ENCODE assay signal across 1 cellular context in the genomic region with DNA sequence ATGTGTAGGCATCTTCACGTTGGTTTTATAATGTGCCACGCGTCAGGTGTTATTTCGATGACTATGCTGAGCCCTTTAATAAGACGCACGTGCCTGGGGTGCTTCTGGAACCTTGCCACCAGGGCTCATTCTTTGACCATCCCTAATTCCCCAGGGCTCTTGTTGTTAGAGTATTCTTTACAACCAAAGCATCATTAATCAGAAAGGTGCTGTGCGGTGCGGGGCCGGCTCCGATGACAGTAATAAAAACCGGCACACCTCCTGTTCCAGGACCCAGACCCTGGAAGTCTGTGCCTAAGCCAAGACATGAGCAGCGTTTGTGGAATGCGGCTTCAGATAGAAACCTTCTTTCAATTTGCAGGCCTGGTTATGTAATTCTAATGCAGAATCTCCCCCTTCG.
TF ChIP-seq lines count a peak whose summit lies in the region.

No MANE protein-coding gene starts in this region.

TF ChIP-seq in HEK293, 187 proteins besides CTCF, POLR2A, EP300 and RAD21 (continued from another document and continues in another):
- TF ChIP-seq ZNF280D (tag by site-specific recombination; IDR thresholded peaks at IDR 0.05) (no peak), ZBTB1 (tag by site-specific recombination; IDR thresholded peaks at IDR 0.05) (no peak), GLIS1 (tag by site-specific recombination; IDR thresholded peaks at IDR 0.05) (peak; percentile 70), MEIS1 (CRISPR knock-in tag; IDR thresholded peaks at IDR 0.05; ENCODE audit: borderline replicate concordance) (no peak), REST (tag by site-specific recombination; IDR thresholded peaks at IDR 0.05) (no peak), KLF7 (tag by site-specific recombination; IDR thresholded peaks at IDR 0.05; ENCODE audit: borderline replicate concordance) (no peak), ZNF133 (tag by site-specific recombination; IDR thresholded peaks at IDR 0.05) (no peak), ZNF248 (tag by site-specific recombination; IDR thresholded peaks at IDR 0.05) (no peak), ZNF146 (tag by site-specific recombination; IDR thresholded peaks at IDR 0.05) (no peak), ZNF843 (tag by site-specific recombination; IDR thresholded peaks at IDR 0.05) (peak; percentile 89), ZBTB7A (tag by site-specific recombination; IDR thresholded peaks at IDR 0.05; ENCODE audit: low read depth) (no peak), ZBTB49 (tag by site-specific recombination; IDR thresholded peaks at IDR 0.05; ENCODE audit: low read depth) (no peak), ZBTB20 (tag by site-specific recombination; IDR thresholded peaks at IDR 0.05) (no peak), INSM2 (tag by site-specific recombination; IDR thresholded peaks at IDR 0.05) (peak; percentile 96), TRIM28 (IDR thresholded peaks at IDR 0.05; ENCODE audit: borderline replicate concordance, low read length) (no peak), ZNF558 (tag by site-specific recombination; IDR thresholded peaks at IDR 0.05) (no peak), RBAK (tag by site-specific recombination; IDR thresholded peaks at IDR 0.05) (no peak), ZNF521 (tag by site-specific recombination; IDR thresholded peaks at IDR 0.05) (no peak), PATZ1 (tag by site-specific recombination; IDR thresholded peaks at IDR 0.05) (peak; percentile 63), KLF9 (tag by site-specific recombination; IDR thresholded peaks at IDR 0.05; ENCODE audit: low read depth) (peak; percentile 48), ZNF266 (tag by site-specific recombination; IDR thresholded peaks at IDR 0.05; ENCODE audit: low read depth) (no peak), ZNF324 (tag by site-specific recombination; IDR thresholded peaks at IDR 0.05) (0 out of 2 replicates have a peak, but pooled peaks have one; percentile 53), YY1 (tag by site-specific recombination; IDR thresholded peaks at IDR 0.05) (no peak), ZNF585B (tag by site-specific recombination; IDR thresholded peaks at IDR 0.05) (no peak), ZNF561 (tag by site-specific recombination; IDR thresholded peaks at IDR 0.05; ENCODE audit: borderline replicate concordance) (peak; percentile 73; the same call in 1 of the 2 replicates), AEBP2 (tag by site-specific recombination; IDR thresholded peaks at IDR 0.05; ENCODE audit: borderline replicate concordance) (no peak), MZF1 (tag by site-specific recombination; IDR thresholded peaks at IDR 0.05; ENCODE audit: borderline replicate concordance) (peak; percentile 78; the same call in 1 of the 2 replicates), ZNF169 (tag by site-specific recombination; IDR thresholded peaks at IDR 0.05) (no peak), ZNF501 (tag by site-specific recombination; IDR thresholded peaks at IDR 0.05) (peak; percentile 64; the same call in 1 of the 2 replicates), ZNF292 (tag by site-specific recombination; IDR thresholded peaks at IDR 0.05; ENCODE audit: borderline replicate concordance, low read depth) (no peak), ZIC2 (tag by site-specific recombination; IDR thresholded peaks at IDR 0.05) (peak; percentile 40), GFI1B (tag by site-specific recombination; IDR thresholded peaks at IDR 0.05) (no peak)
- TF ChIP-seq, protein P1, sequence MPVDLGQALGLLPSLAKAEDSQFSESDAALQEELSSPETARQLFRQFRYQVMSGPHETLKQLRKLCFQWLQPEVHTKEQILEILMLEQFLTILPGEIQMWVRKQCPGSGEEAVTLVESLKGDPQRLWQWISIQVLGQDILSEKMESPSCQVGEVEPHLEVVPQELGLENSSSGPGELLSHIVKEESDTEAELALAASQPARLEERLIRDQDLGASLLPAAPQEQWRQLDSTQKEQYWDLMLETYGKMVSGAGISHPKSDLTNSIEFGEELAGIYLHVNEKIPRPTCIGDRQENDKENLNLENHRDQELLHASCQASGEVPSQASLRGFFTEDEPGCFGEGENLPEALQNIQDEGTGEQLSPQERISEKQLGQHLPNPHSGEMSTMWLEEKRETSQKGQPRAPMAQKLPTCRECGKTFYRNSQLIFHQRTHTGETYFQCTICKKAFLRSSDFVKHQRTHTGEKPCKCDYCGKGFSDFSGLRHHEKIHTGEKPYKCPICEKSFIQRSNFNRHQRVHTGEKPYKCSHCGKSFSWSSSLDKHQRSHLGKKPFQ (tag by site-specific recombination; IDR thresholded peaks at IDR 0.05) = peak; percentile 37; the same call in 1 of the 2 replicates
- TF ChIP-seq, protein P2, sequence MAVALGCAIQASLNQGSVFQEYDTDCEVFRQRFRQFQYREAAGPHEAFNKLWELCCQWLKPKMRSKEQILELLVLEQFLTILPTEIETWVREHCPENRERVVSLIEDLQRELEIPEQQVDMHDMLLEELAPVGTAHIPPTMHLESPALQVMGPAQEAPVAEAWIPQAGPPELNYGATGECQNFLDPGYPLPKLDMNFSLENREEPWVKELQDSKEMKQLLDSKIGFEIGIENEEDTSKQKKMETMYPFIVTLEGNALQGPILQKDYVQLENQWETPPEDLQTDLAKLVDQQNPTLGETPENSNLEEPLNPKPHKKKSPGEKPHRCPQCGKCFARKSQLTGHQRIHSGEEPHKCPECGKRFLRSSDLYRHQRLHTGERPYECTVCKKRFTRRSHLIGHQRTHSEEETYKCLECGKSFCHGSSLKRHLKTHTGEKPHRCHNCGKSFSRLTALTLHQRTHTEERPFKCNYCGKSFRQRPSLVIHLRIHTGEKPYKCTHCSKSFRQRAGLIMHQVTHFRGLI (tag by site-specific recombination; IDR thresholded peaks at IDR 0.05) = no peak; the same call in 1 of the 2 replicates
- TF ChIP-seq, protein P3, sequence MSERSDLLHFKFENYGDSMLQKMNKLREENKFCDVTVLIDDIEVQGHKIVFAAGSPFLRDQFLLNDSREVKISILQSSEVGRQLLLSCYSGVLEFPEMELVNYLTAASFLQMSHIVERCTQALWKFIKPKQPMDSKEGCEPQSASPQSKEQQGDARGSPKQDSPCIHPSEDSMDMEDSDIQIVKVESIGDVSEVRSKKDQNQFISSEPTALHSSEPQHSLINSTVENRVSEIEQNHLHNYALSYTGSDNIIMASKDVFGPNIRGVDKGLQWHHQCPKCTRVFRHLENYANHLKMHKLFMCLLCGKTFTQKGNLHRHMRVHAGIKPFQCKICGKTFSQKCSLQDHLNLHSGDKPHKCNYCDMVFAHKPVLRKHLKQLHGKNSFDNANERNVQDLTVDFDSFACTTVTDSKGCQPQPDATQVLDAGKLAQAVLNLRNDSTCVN (tag by site-specific recombination; optimal IDR thresholded peaks at IDR 0.05) = no peak
